Comparison of ENCODE assay signal across 29 cellular contexts in genomic region chr6:45024610-45025009, GRCh38.
"Had no signal": no experiment of that assay in that cellular context is flagged by ENCODE, and none has a peak within 500 bp of the region (broad histone marks: within the 10 kb centered on the region; RNA-seq: fewer than 3 reads in every experiment).

No MANE protein-coding gene starts in this region.

- H3K4me1 ChIP-seq: neural progenitor cell, parathyroid adenoma, psoas muscle, suprapubic skin, testis, tibial artery, upper lobe of right lung, uterus had no signal

- H3K27ac Mint-ChIP-seq: naive thymus-derived CD4-positive, alpha-beta T cell; natural killer cell; nephron; neural progenitor cell; progenitor cell of endocrine pancreas; stimulated activated memory B cell treated with anti-CD40 and anti-IgM and Interleukin-4, amounts not matched to agents 10 μg/mL and 1 μg/mL and 100 μg/mL, for 72 hours; stimulated activated naive CD8-positive, alpha-beta T cell treated with anti-CD3 and anti-CD28 coated beads, Interleukin-15, amount 100 ng/mL, for 72 hours; type B pancreatic cell had no signal

- ATAC-seq: naive thymus-derived CD4-positive, alpha-beta T cell; natural killer cell; psoas muscle; right cardiac atrium; stimulated activated memory B cell treated with anti-CD40 and anti-IgM and Interleukin-4, amounts not matched to agents 10 μg/mL and 1 μg/mL and 100 μg/mL, for 72 hours; stimulated activated naive CD8-positive, alpha-beta T cell treated with anti-CD3 and anti-CD28 coated beads, Interleukin-15, amount 100 ng/mL, for 72 hours; stimulated activated naive CD8-positive, alpha-beta T cell treated with anti-CD3 and anti-CD28 coated beads, Interleukin-15, Interleukin-2, amounts not matched to agents 100 U/mL and 50 U/mL, for 24 hours; upper lobe of right lung had no signal

- H3K4me2 ChIP-seq: neural progenitor cell had no signal

- DNase-seq: naive thymus-derived CD4-positive, alpha-beta T cell; natural killer cell; occipital lobe; ovary; posterior cingulate gyrus; psoas muscle; right cardiac atrium; sigmoid colon; small intestine; stimulated activated CD4-positive, alpha-beta T cell treated with anti-CD3 and anti-CD28 coated beads, Interleukin-15, amount 100 ng/mL, for 24 hours; stimulated activated CD4-positive, alpha-beta T cell treated with anti-CD3 and anti-CD28 coated beads, Interleukin-2, amount 100 ng/mL, for 24 hours; stimulated activated CD4-positive, alpha-beta T cell treated with anti-CD3 and anti-CD28 coated beads, Interleukin-2, amount 100 ng/mL, for 48 hours; stimulated activated CD4-positive, alpha-beta T cell treated with anti-CD3 and anti-CD28 coated beads, Interleukin-4, amount 100 ng/mL, for 24 hours; stimulated activated naive CD4-positive, alpha-beta T cell; stimulated activated naive CD8-positive, alpha-beta T cell treated with anti-CD3 and anti-CD28 coated beads, Interleukin-15, amount 100 ng/mL, for 72 hours; stimulated activated naive CD8-positive, alpha-beta T cell treated with anti-CD3 and anti-CD28 coated beads, Interleukin-15, Interleukin-2, amounts not matched to agents 100 U/mL and 50 U/mL, for 24 hours; substantia nigra; testis; tibial artery; transverse colon; upper lobe of right lung; uterus had no signal

- H3K27me3 Mint-ChIP-seq: naive thymus-derived CD4-positive, alpha-beta T cell; progenitor cell of endocrine pancreas; stimulated activated memory B cell treated with anti-CD40 and anti-IgM and Interleukin-4, amounts not matched to agents 10 μg/mL and 1 μg/mL and 100 μg/mL, for 72 hours; stimulated activated naive CD8-positive, alpha-beta T cell treated with anti-CD3 and anti-CD28 coated beads, Interleukin-15, amount 100 ng/mL, for 72 hours; type B pancreatic cell had no signal

- H2AFZ ChIP-seq: neural progenitor cell, parathyroid adenoma had no signal

- H3K4me3 Mint-ChIP-seq: naive thymus-derived CD4-positive, alpha-beta T cell; natural killer cell; nephron; neural progenitor cell; stimulated activated memory B cell treated with anti-CD40 and anti-IgM and Interleukin-4, amounts not matched to agents 10 μg/mL and 1 μg/mL and 100 μg/mL, for 72 hours; stimulated activated naive CD8-positive, alpha-beta T cell treated with anti-CD3 and anti-CD28 coated beads, Interleukin-15, amount 100 ng/mL, for 72 hours; type B pancreatic cell had no signal

- H3K79me2 ChIP-seq: parathyroid adenoma had no signal

- H3K36me3 ChIP-seq: neural progenitor cell, ovary, sigmoid colon, suprapubic skin, tibial artery, transverse colon, upper lobe of right lung, uterus had no signal

- H3K9me3 ChIP-seq: ovary, suprapubic skin, testis, upper lobe of right lung, uterus had no signal

- H3K4me3 ChIP-seq: neural progenitor cell, ovary, psoas muscle, sigmoid colon, suprapubic skin, testis, tibial artery, transverse colon, upper lobe of right lung, uterus had no signal

- H3K27me3 ChIP-seq: neural progenitor cell, ovary, sigmoid colon, suprapubic skin, testis, tibial artery, transverse colon, upper lobe of right lung, uterus had no signal

- H3K4me1 Mint-ChIP-seq: neural progenitor cell had no signal

- H3K27ac ChIP-seq: neural progenitor cell, ovary, parathyroid adenoma, psoas muscle, sigmoid colon, suprapubic skin, testis, tibial artery, transverse colon, upper lobe of right lung, uterus had no signal

- H3K9ac ChIP-seq: neural progenitor cell, parathyroid adenoma had no signal
